ENCODE assay signal across 22 cellular contexts in genomic region chr5:177576169-177576568, GRCh38. TPM values are rescaled to one million over a fixed set of nuclear protein-coding genes. Genes with fewer than 3 reads are reported as not detected.
DNase-seq lines count a peak whose midpoint lies in the region; ATAC-seq and TF ChIP-seq lines count a peak whose summit lies in the region.
"Had no signal": no experiment of that assay in that cellular context is flagged by ENCODE, and none has a peak within 500 bp of the region (broad histone marks: within the 10 kb centered on the region; RNA-seq: fewer than 3 reads in every experiment).

No MANE protein-coding gene starts in this region.

- intact Hi-C loops in HCT116 (cut with micrococcal nuclease), result no loop called here

- RAD21 ChIA-PET in HCT116 (lab: Charles Lee; ENCODE audit: low non-redundant PET in 1 of 2, low total read pairs in 2 of 2, uncharacterized antibody in 2 of 2, unreplicated experiment in 2 of 2), result no interaction called here

- CTCF ChIA-PET in HCT116 (lab: Charles Lee), result no interaction called here

- no peaks in the 10 kb centered on the region for H4K20me1 ChIP-seq in HCT116 (ENCODE audit: insufficient read depth)

- no peaks in the 10 kb centered on the region for H3K9me2 ChIP-seq in HCT116 (ENCODE audit: insufficient read depth)

- no peaks in the 10 kb centered on the region for H3K36me3 ChIP-seq in HCT116 (ENCODE audit: control insufficient read depth in 1 of 2, insufficient read depth in 2 of 2, low read length in 2 of 2)
- H3K36me3 ChIP-seq: left ventricle myocardium inferior had no signal

- H3K27ac ChIP-seq in HCT116 (ENCODE audit: low read depth, low read length), result no peak overlapping the region
- H3K27ac ChIP-seq in VCaP, result no peak overlapping the region
- H3K27ac ChIP-seq in foreskin keratinocyte, result no peak overlapping the region
- H3K27ac ChIP-seq: C4-2B, left ventricle myocardium inferior, SK-N-MC had no signal

- H3K4me2 ChIP-seq in HCT116 (ENCODE audit: low read length), result no peak overlapping the region

- no peak for TF ChIP-seq RAD21 in HCT116 (IDR thresholded peaks at IDR 0.05; ENCODE audit: low read depth)

- H3K9ac ChIP-seq in HCT116 (ENCODE audit: low read length), result no peak overlapping the region

- no peaks in the 10 kb centered on the region for H3K27me3 ChIP-seq in HCT116 (ENCODE audit: insufficient read depth, low read length)
- no peaks in the 10 kb centered on the region for H3K27me3 ChIP-seq in foreskin keratinocyte

- DNase-seq in NCI-H748 (lab: John Stamatoyannopoulos, UW; ENCODE audit: unreplicated experiment) (peak; percentile 63), NCI-H748 treated with DMSO at 0.1 percent for 48 hours (lab: John Stamatoyannopoulos, UW) (no peak), HCT116 (ENCODE audit: low read depth, low spot score) (no peak), foreskin keratinocyte (peak in 1 of 2 donors; percentile 44), AG08395 (ENCODE audit: low spot score) (no peak)
- DNase-seq in activated CD4-positive, alpha-beta T cell treated with anti-CD3 and anti-CD28 coated beads, Interleukin-2, amount 50 U/mL, for 4 hours, result no peak
- DNase-seq: activated effector memory CD4-positive, alpha-beta T cell treated with anti-CD3 and anti-CD28 coated beads, Interleukin-2, amount 50 U/mL, for 16 hours; activated naive CD8-positive, alpha-beta T cell treated with anti-CD3 and anti-CD28 coated beads for 36 hours; activated T-cell treated with anti-CD3 and anti-CD28 coated beads for 4 hours; caudate nucleus; GOT3; left ventricle myocardium inferior; naive thymus-derived CD4-positive, alpha-beta T cell; NCI-H1048; NCI-H1930; NCI-H446 treated with DMSO at 0.1 percent for 48 hours; nucleus accumbens; stimulated activated naive CD4-positive, alpha-beta T cell treated with Interleukin-2 at 50 U/mL for 16 hours had no signal

- no peaks in the 10 kb centered on the region for H3K79me2 ChIP-seq in HCT116 (ENCODE audit: insufficient read depth, low read length)

- no peaks in the 10 kb centered on the region for H3K9me3 ChIP-seq in HCT116 (ENCODE audit: control insufficient read depth in 1 of 2, insufficient read depth in 1 of 2, low read depth in 1 of 2, low read length in 2 of 2)
- H3K9me3 ChIP-seq: left ventricle myocardium inferior had no signal

- TF ChIP-seq CTCF in HCT116 (IDR thresholded peaks at IDR 0.05 in 2 of 3, conservative IDR thresholded peaks at IDR 0.05 in 1 of 3; ENCODE audit: borderline replicate concordance in 1 of 3, insufficient read depth in 1 of 3, low read depth in 2 of 3, low read length in 2 of 3) (0 out of 6 replicates have a peak, but pooled peaks of 1 of the 3 experiments have one; percentile 26), VCaP (conservative IDR thresholded peaks at IDR 0.05) (0 out of 2 replicates have a peak, but pooled peaks have one; percentile 24), foreskin keratinocyte (conservative IDR thresholded peaks at IDR 0.05) (peak; percentile 46)

- no peak overlapping the region for H2AFZ ChIP-seq in HCT116 (ENCODE audit: low read depth, low read length, poor library complexity, severe bottlenecking)

- H3K4me1 ChIP-seq in HCT116 (ENCODE audit: control insufficient read depth in 1 of 2, insufficient read depth in 2 of 2, low read length in 2 of 2), result no peaks in the 10 kb centered on the region
- peaks cover 11% of the 10 kb centered on the region for H3K4me1 ChIP-seq in foreskin keratinocyte
- H3K4me1 ChIP-seq: left ventricle myocardium inferior had no signal

- H3K4me3 ChIP-seq in HCT116 (replicated peaks in 1 of 2; ENCODE audit: low read depth in 1 of 2, low read length in 2 of 2), result no peak overlapping the region
- H3K4me3 ChIP-seq: left ventricle myocardium inferior, SK-N-MC had no signal

- no peak for TF ChIP-seq POLR2A in HCT116 (IDR thresholded peaks at IDR 0.05; ENCODE audit: borderline replicate concordance, extremely low read depth, insufficient read depth, insufficient read length)

- no TSS peak for BruUV-seq in HCT116 (replicated peaks; lab: Mats Ljungman, UMichigan)

- POLR2A ChIA-PET in HCT116 (lab: Charles Lee), result no interaction called here

- ATAC-seq in HCT116 (peak; percentile 72), foreskin keratinocyte (peak; percentile 28), GM18861 (IDR thresholded peaks at IDR 0.05; ENCODE audit: unreplicated experiment) (no peak)
- ATAC-seq: naive thymus-derived CD4-positive, alpha-beta T cell had no signal

TF ChIP-seq in HCT116, 20 proteins besides CTCF, POLR2A, EP300 and RAD21 (continues in another document):
- TF ChIP-seq CBX3 (IDR thresholded peaks at IDR 0.05; ENCODE audit: low read depth), result no peak
- no peak for TF ChIP-seq YY1 (IDR thresholded peaks at IDR 0.05; ENCODE audit: extremely low read depth, insufficient replicate concordance, low read depth, low read length)
- no peak for TF ChIP-seq EZH2phosphoT487 (IDR thresholded peaks at IDR 0.05; ENCODE audit: borderline replicate concordance)
- TF ChIP-seq MAX (IDR thresholded peaks at IDR 0.05), result no peak
- TF ChIP-seq JUND (IDR thresholded peaks at IDR 0.05), result no peak
- no peak for TF ChIP-seq CEBPB (IDR thresholded peaks at IDR 0.05; ENCODE audit: low read depth)
- no peak for TF ChIP-seq TCF7L2 (IDR thresholded peaks at IDR 0.05; ENCODE audit: borderline replicate concordance, extremely low read depth, insufficient read depth, insufficient read length)
- no peak for TF ChIP-seq FOSL1 (IDR thresholded peaks at IDR 0.05; ENCODE audit: low read depth)
- TF ChIP-seq POLR2AphosphoS5 (IDR thresholded peaks at IDR 0.05; ENCODE audit: low read depth, low read length), result no peak
- no peak for TF ChIP-seq ELF1 (IDR thresholded peaks at IDR 0.05; ENCODE audit: borderline replicate concordance, low read depth)
- TF ChIP-seq EGR1 (IDR thresholded peaks at IDR 0.05; ENCODE audit: low read depth), result no peak
- TF ChIP-seq SIN3A (IDR thresholded peaks at IDR 0.05; ENCODE audit: low read depth), result no peak
- no peak for TF ChIP-seq ZNF274 (IDR thresholded peaks at IDR 0.05; ENCODE audit: low read depth, low read length)
- no peak for TF ChIP-seq SP1 (IDR thresholded peaks at IDR 0.05; ENCODE audit: low read depth)
- TF ChIP-seq SRF (IDR thresholded peaks at IDR 0.05; ENCODE audit: low read depth), result no peak
- TF ChIP-seq ZFX (IDR thresholded peaks at IDR 0.05), result no peak
- no peak for TF ChIP-seq ATF3 (IDR thresholded peaks at IDR 0.05)
- no peak for TF ChIP-seq ZBTB33 (IDR thresholded peaks at IDR 0.05; ENCODE audit: extremely low read depth, insufficient replicate concordance, low read length)
- TF ChIP-seq EZH2 (IDR thresholded peaks at IDR 0.05), result no peak

RNA-seq across cellular contexts. Expression of gene TMED9, which starts 15.8 kb away (rescaled TPM):
- total RNA-seq in HCT116 (2021; ENCODE audit: unreplicated experiment), result 133 TPM
- polyA plus RNA-seq in HCT116 (2012), result 183 and 211 TPM in 2 replicates
- 138 and 155 TPM in 2 replicates for total RNA-seq in foreskin keratinocyte
- 262 and 316 TPM in 2 replicates for polyA plus RNA-seq in foreskin keratinocyte

RNA-seq across cellular contexts. Expression of gene FAM193B, which starts 21.8 kb away (rescaled TPM):
- total RNA-seq in HCT116 (2021; ENCODE audit: unreplicated experiment) (54.0 TPM), foreskin keratinocyte (38.3 and 42.1 TPM in 2 replicates)
- polyA plus RNA-seq in HCT116 (2012), result 51.8 and 53.5 TPM in 2 replicates
- 29.7 and 31.9 TPM in 2 replicates for polyA plus RNA-seq in foreskin keratinocyte

RNA-seq across cellular contexts. Expression of gene B4GALT7, which starts 23.8 kb away (rescaled TPM):
- total RNA-seq in HCT116 (2021; ENCODE audit: unreplicated experiment) (25.2 TPM), foreskin keratinocyte (25.8 and 26.9 TPM in 2 replicates)
- polyA plus RNA-seq in HCT116 (2012), result 20.5 and 22.4 TPM in 2 replicates
- polyA plus RNA-seq in foreskin keratinocyte, result 30.7 and 32.0 TPM in 2 replicates

RNA-seq across cellular contexts. Expression of gene DDX41, which starts 59.4 kb away (rescaled TPM):
- total RNA-seq in HCT116 (2021; ENCODE audit: unreplicated experiment), result 141 TPM
- polyA plus RNA-seq in HCT116 (2012), result 267 and 489 TPM in 2 replicates
- total RNA-seq in foreskin keratinocyte, result 87.1 and 91.0 TPM in 2 replicates
- 82.6 and 85.8 TPM in 2 replicates for polyA plus RNA-seq in foreskin keratinocyte
